11 cellular contexts compared by ENCODE assay signal in genomic region chr1:16396591-16396990, GRCh38. TPM values are rescaled to one million over a fixed set of nuclear protein-coding genes. Genes with fewer than 3 reads are reported as not detected.
DNase-seq lines count a peak whose midpoint lies in the region; ATAC-seq, FAIRE-seq and TF ChIP-seq lines count a peak whose summit lies in the region.
"Had no signal": no experiment of that assay in that cellular context is flagged by ENCODE, and none has a peak within 500 bp of the region (broad histone marks: within the 10 kb centered on the region; RNA-seq: fewer than 3 reads in every experiment).

No MANE protein-coding gene starts in this region.

- no peak overlapping the region for H3K4me3 Mint-ChIP-seq in activated naive CD4-positive, alpha-beta T cell treated with anti-CD3 and anti-CD28 coated beads for 36 hours
- H3K4me3 Mint-ChIP-seq in WTC11, result no peak overlapping the region
- H3K4me3 Mint-ChIP-seq in stimulated activated naive CD8-positive, alpha-beta T cell treated with anti-CD3 and anti-CD28 coated beads, Interleukin-15, amount 100 ng/mL, for 72 hours, result no peak overlapping the region

- peaks cover 22% of the 10 kb centered on the region for H3K36me3 Mint-ChIP-seq in activated naive CD4-positive, alpha-beta T cell treated with anti-CD3 and anti-CD28 coated beads for 36 hours (ENCODE audit: low read depth)
- peaks cover 26% of the 10 kb centered on the region for H3K36me3 Mint-ChIP-seq in WTC11

- no peak overlapping the region for H3K4me3 ChIP-seq in small intestine (ENCODE audit: low read depth in 1 of 2, low read length in 2 of 2)
- H3K4me3 ChIP-seq: pancreas, vagina had no signal

- H3K27ac Mint-ChIP-seq in activated naive CD4-positive, alpha-beta T cell treated with anti-CD3 and anti-CD28 coated beads for 36 hours, result peak overlapping the region; percentile 75
- peak overlapping the region; percentile 75 for H3K27ac Mint-ChIP-seq in WTC11
- peak overlapping the region; percentile 83 to 96 for H3K27ac Mint-ChIP-seq in stimulated activated naive CD8-positive, alpha-beta T cell treated with anti-CD3 and anti-CD28 coated beads, Interleukin-15, amount 100 ng/mL, for 72 hours

- H3K27ac ChIP-seq in small intestine (ENCODE audit: low read depth in 1 of 2, low read length in 1 of 2), result no peak overlapping the region
- H3K27ac ChIP-seq: pancreas, vagina had no signal

- ATAC-seq in WTC11 (no peak), GM21717 (IDR thresholded peaks at IDR 0.05; ENCODE audit: unreplicated experiment) (no peak)
- ATAC-seq in stimulated activated naive CD8-positive, alpha-beta T cell treated with anti-CD3 and anti-CD28 coated beads, Interleukin-15, amount 100 ng/mL, for 72 hours, result no peak

- no peaks in the 10 kb centered on the region for H3K27me3 ChIP-seq in small intestine (ENCODE audit: control insufficient read depth in 2 of 2, insufficient read depth in 2 of 2, low read length in 2 of 2)
- H3K27me3 ChIP-seq: pancreas, vagina had no signal

- H3K4me1 ChIP-seq in small intestine (ENCODE audit: control insufficient read depth in 2 of 2, insufficient read depth in 1 of 2, low read depth in 1 of 2, low read length in 1 of 2), result peaks cover 0 to under 1% of the 10 kb centered on the region in 2 donors

- POLR2A ChIA-PET in WTC11 (lab: Charles Lee), result no interaction called here

- CTCF ChIA-PET in activated naive CD4-positive, alpha-beta T cell treated with anti-CD3 and anti-CD28 coated beads for 36 hours (lab: Charles Lee), result interaction anchor here (0.6 kb wide), 1 partner anchor 34 kb away, joined by 3 read pairs; no protein-coding TSS in a partner anchor
- CTCF ChIA-PET in WTC11 (lab: Charles Lee), result no interaction called here

- peaks cover 2 to 9% of the 10 kb centered on the region in 2 donors for H3K36me3 ChIP-seq in small intestine (ENCODE audit: control insufficient read depth in 2 of 2, insufficient read depth in 2 of 2, low read length in 2 of 2)

- no peaks in the 10 kb centered on the region for H3K9me3 Mint-ChIP-seq in activated naive CD4-positive, alpha-beta T cell treated with anti-CD3 and anti-CD28 coated beads for 36 hours
- H3K9me3 Mint-ChIP-seq in WTC11, result no peaks in the 10 kb centered on the region
- no peaks in the 10 kb centered on the region for H3K9me3 Mint-ChIP-seq in stimulated activated naive CD8-positive, alpha-beta T cell treated with anti-CD3 and anti-CD28 coated beads, Interleukin-15, amount 100 ng/mL, for 72 hours

- no peak for TF ChIP-seq CTCF in WTC11 (IDR thresholded peaks at IDR 0.05)

- DNase-seq in activated naive CD4-positive, alpha-beta T cell treated with anti-CD3 and anti-CD28 coated beads for 36 hours, result no peak
- DNase-seq in activated naive CD4-positive, alpha-beta T cell treated with anti-CD3 and anti-CD28 coated beads, Interleukin-2, amount 50 U/mL, for 16 hours, result no peak
- no peak for DNase-seq in WTC11 (ENCODE audit: low spot score)
- peak; percentile 72 for DNase-seq in fibroblast of the conjunctiva (ENCODE audit: low read depth)
- DNase-seq in stimulated activated naive CD8-positive, alpha-beta T cell treated with anti-CD3 and anti-CD28 coated beads, Interleukin-15, amount 100 ng/mL, for 72 hours, result no peak
- DNase-seq in NCI-H146 treated with DMSO at 0.1 percent for 48 hours (lab: John Stamatoyannopoulos, UW; ENCODE audit: unreplicated experiment), result no peak
- no peak for DNase-seq in small intestine
- DNase-seq: COR-L47, pancreas had no signal

- intact Hi-C loops in activated naive CD4-positive, alpha-beta T cell treated with anti-CD3 and anti-CD28 coated beads for 36 hours (cut with micrococcal nuclease), result no loop called here

- peaks cover 22% of the 10 kb centered on the region for H3K4me1 Mint-ChIP-seq in activated naive CD4-positive, alpha-beta T cell treated with anti-CD3 and anti-CD28 coated beads for 36 hours (ENCODE audit: low read depth)
- H3K4me1 Mint-ChIP-seq in WTC11, result peaks cover 25% of the 10 kb centered on the region
- peaks cover 50% of the 10 kb centered on the region for H3K4me1 Mint-ChIP-seq in stimulated activated naive CD8-positive, alpha-beta T cell treated with anti-CD3 and anti-CD28 coated beads, Interleukin-15, amount 100 ng/mL, for 72 hours

- no peaks in the 10 kb centered on the region for H3K27me3 Mint-ChIP-seq in activated naive CD4-positive, alpha-beta T cell treated with anti-CD3 and anti-CD28 coated beads for 36 hours (ENCODE audit: low read depth)
- no peaks in the 10 kb centered on the region for H3K27me3 Mint-ChIP-seq in WTC11 (ENCODE audit: low read depth)
- no peaks in the 10 kb centered on the region for H3K27me3 Mint-ChIP-seq in stimulated activated naive CD8-positive, alpha-beta T cell treated with anti-CD3 and anti-CD28 coated beads, Interleukin-15, amount 100 ng/mL, for 72 hours

- H3K9me3 ChIP-seq in small intestine (ENCODE audit: control insufficient read depth, low read depth), result no peaks in the 10 kb centered on the region
- H3K9me3 ChIP-seq: pancreas, vagina had no signal

- FAIRE-seq in small intestine (lab: Jason Lieb, UNC), result no peak
- FAIRE-seq: pancreas had no signal

- WGBS in small intestine, 3 donors, result 76 to 78% (median 76%) methylated on average over 7 of the region's 7 CpGs

TF ChIP-seq in WTC11, 78 proteins besides CTCF, POLR2A, EP300 and RAD21:
- TF ChIP-seq ARID4B (CRISPR knock-in tag; IDR thresholded peaks at IDR 0.05; ENCODE audit: borderline replicate concordance), result no peak

RNA-seq across cellular contexts. Expression of gene SZRD1, which starts 29.5 kb away (rescaled TPM):
- 100 to 1,000 TPM; 169 to 179 TPM for total RNA-seq in activated naive CD4-positive, alpha-beta T cell treated with anti-CD3 and anti-CD28 coated beads for 36 hours
- 94.9 to 113 TPM (median 104 TPM) in 3 replicates for total RNA-seq in WTC11 (2021)
- 10 to 100 TPM; 72.2 to 98.8 (median 74.0) TPM for polyA plus RNA-seq in small intestine

RNA-seq across cellular contexts. Expression of gene SPATA21, which starts 40.6 kb away (rescaled TPM):
- not detected for total RNA-seq in activated naive CD4-positive, alpha-beta T cell treated with anti-CD3 and anti-CD28 coated beads for 36 hours
- total RNA-seq in WTC11 (2021), result 0.07 to 0.41 TPM in 2 of 3 replicates, not detected in the other
- polyA plus RNA-seq in small intestine, result under 1 TPM; 0.18 to 0.27 (median 0.22) TPM
- total RNA-seq: vagina had no signal

RNA-seq across cellular contexts. Expression of gene NECAP2, which starts 43.9 kb away (rescaled TPM):
- 10 to 100 TPM; 53.3 to 53.4 TPM for total RNA-seq in activated naive CD4-positive, alpha-beta T cell treated with anti-CD3 and anti-CD28 coated beads for 36 hours
- 29.8 to 33.9 TPM (median 30.4 TPM) in 3 replicates for total RNA-seq in WTC11 (2021)
- polyA plus RNA-seq in small intestine, result 10 to 100 TPM; 36.0 to 41.9 (median 41.0) TPM

RNA-seq across cellular contexts. Expression of gene FBXO42, which starts 44.3 kb away (rescaled TPM):
- 10 to 100 TPM in 1 of 2 experiments, 1 to 10 TPM in 1; 7.5 to 10.2 TPM for total RNA-seq in activated naive CD4-positive, alpha-beta T cell treated with anti-CD3 and anti-CD28 coated beads for 36 hours
- 16.6 to 18.0 TPM (median 17.5 TPM) in 3 replicates for total RNA-seq in WTC11 (2021)
- polyA plus RNA-seq in small intestine, result 10 to 100 TPM in 2 of 3 donors, 1 to 10 TPM in 1; 10.0 to 12.7 (median 11.7) TPM
